ENCODE assay signal across 9 cellular contexts in genomic region chr16:67164599-67165061, GRCh38. TPM values are rescaled to one million over a fixed set of nuclear protein-coding genes. Genes with fewer than 3 reads are reported as not detected.
A peak's percentile ranks its signal among the peaks of the same experiment; 100 is the strongest.
DNase-seq lines count a peak whose midpoint lies in the region; ATAC-seq and TF ChIP-seq lines count a peak whose summit lies in the region.
"Had no signal": no experiment of that assay in that cellular context is flagged by ENCODE, and none has a peak within 500 bp of the region (broad histone marks: within the 10 kb centered on the region; RNA-seq: fewer than 3 reads in every experiment).

Gene HSF4 (plus strand): TSS chr16:67164745. CDS start chr16:67164812, 67 bp downstream.

- peaks cover 26 to 50% (median 43%) of the 10 kb centered on the region in 3 donors for H3K4me1 Mint-ChIP-seq in naive B cell

- H3K27ac Mint-ChIP-seq in naive B cell = peak within 1 kb of the TSS in 2 of 6 donors; percentile 66 to 76

- no peaks in the 10 kb centered on the region for H3K27me3 ChIP-seq in Panc1 (ENCODE audit: control insufficient read depth, insufficient read depth, low read length)

- peaks cover 3% of the 10 kb centered on the region; the same call in 1 of the 2 replicates for H3K4me1 ChIP-seq in Panc1 (ENCODE audit: control insufficient read depth, insufficient read depth, low read length)

- no TSS peak for BruUV-seq in Panc1 (replicated peaks; lab: Mats Ljungman, UMichigan)

- ATAC-seq in Panc1 = no peak
- ATAC-seq in naive B cell (ENCODE audit: low read depth in 2 of 2) = no peak
- ATAC-seq in HG03095 (IDR thresholded peaks at IDR 0.05; ENCODE audit: unreplicated experiment) = no peak
- no peak for ATAC-seq in HG03159 (IDR thresholded peaks at IDR 0.05; ENCODE audit: unreplicated experiment)

- POLR2A ChIA-PET in Panc1 (lab: Charles Lee) = no interaction called here

- TF ChIP-seq POLR2A in erythroblast (IDR thresholded peaks at IDR 0.05; ENCODE audit: low read length) = no peak

- TF ChIP-seq CTCF in GM13977 (IDR thresholded peaks at IDR 0.05; ENCODE audit: extremely low read depth, insufficient read depth, missing control alignments) = no peak
- TF ChIP-seq CTCF in Panc1 (IDR thresholded peaks at IDR 0.05) = no peak

- no peak within 1 kb of the TSS for H3K27ac ChIP-seq in Panc1 (ENCODE audit: low read length)
- H3K27ac ChIP-seq: VCaP had no signal

- no peaks in the 10 kb centered on the region for H3K9me3 ChIP-seq in Panc1 (ENCODE audit: control insufficient read depth, insufficient read depth, low read depth, low read length)

- peak; percentile 70 for DNase-seq in GM13977 (ENCODE audit: low spot score)
- no peak for DNase-seq in Panc1 (ENCODE audit: low read depth, low spot score)
- DNase-seq in erythroblast (lab: John Stamatoyannopoulos, UW) = peak; percentile 48 to 57
- DNase-seq in naive B cell = no peak
- no peak for DNase-seq in NCI-H524 (lab: John Stamatoyannopoulos, UW)
- no peak for DNase-seq in activated CD8-positive, alpha-beta memory T cell treated with anti-CD3 and anti-CD28 coated beads, Interleukin-2, amount 50 U/mL, for 48 hours

- H3K27me3 Mint-ChIP-seq in naive B cell = peaks cover 28 to 67% (median 57%) of the 10 kb centered on the region in 3 donors

- peaks cover 0 to 5% of the 10 kb centered on the region in 2 donors for H3K36me3 Mint-ChIP-seq in naive B cell

- in situ Hi-C loops in GM13977 (cut with MboI; ENCODE audit: low pct_unique_long_range_greater_than_20kb, low sequenced_read_pairs, unreplicated experiment) = no loop called here
- in situ Hi-C loops in Panc1 (cut with HindIII; ENCODE audit: low pct_unique_long_range_greater_than_20kb, low sequenced_read_pairs) = no loop called here

- intact Hi-C loops in Panc1 (cut with micrococcal nuclease; ENCODE audit: unreplicated experiment) = no loop called here

- H3K9me3 Mint-ChIP-seq in naive B cell = peaks cover 0 to 2% (median 0%) of the 10 kb centered on the region in 7 donors

- peak within 1 kb of the TSS; percentile 68 to 81 (median 74) for H3K4me3 Mint-ChIP-seq in naive B cell

- CTCF ChIA-PET in Panc1 (lab: Charles Lee) = no interaction called here

- H3K4me3 ChIP-seq in Panc1 (ENCODE audit: low read depth in 2 of 2, low read length in 2 of 2) = no peak within 1 kb of the TSS

- H3K36me3 ChIP-seq in Panc1 (ENCODE audit: control insufficient read depth, insufficient read depth, low read length) = no peaks in the 10 kb centered on the region

RNA-seq across cellular contexts. Expression of gene HSF4, which starts in this region (rescaled TPM):
- 38.6 TPM for total RNA-seq in Panc1 (2021; ENCODE audit: unreplicated experiment)
- polyA plus RNA-seq in Panc1 (2012; ENCODE audit: insufficient read length) = 53.0 TPM
- not detected for polyA plus RNA-seq in naive B cell (ENCODE audit: low read depth in 6 of 6)

Comparison
In these comparisons a context has a peak if more than half of its experiments do, and no peak if none do; other contexts are left out.
1. DNase-seq: peak in GM13977 (single experiment) and erythroblast (2 of 2); none in Panc1 (single experiment), naive B cell (single experiment), NCI-H524 (0 of 2) and activated CD8-positive, alpha-beta memory T cell treated with anti-CD3 and anti-CD28 coated beads, Interleukin-2, amount 50 U/mL, for 48 hours (single experiment).